7 cellular contexts compared by ENCODE assay signal in the genomic region with DNA sequence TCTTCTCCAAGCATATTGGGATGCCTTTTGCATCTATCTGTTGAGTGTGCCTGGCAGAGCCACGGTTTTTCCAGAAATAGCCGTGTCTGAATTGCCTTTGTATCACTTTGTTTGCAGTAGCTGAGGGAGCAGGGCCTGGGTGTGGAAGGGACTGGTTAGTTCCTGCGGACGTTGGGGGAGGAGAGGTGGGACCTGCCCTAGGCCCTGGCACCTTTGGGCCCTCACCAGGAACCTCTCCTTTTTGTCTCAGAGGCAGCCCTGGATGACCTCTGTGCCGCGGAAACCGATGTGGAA. TPM values are rescaled to one million over a fixed set of nuclear protein-coding genes. Genes with fewer than 3 reads are reported as not detected.
DNase-seq lines count a peak whose midpoint lies in the region; ATAC-seq and TF ChIP-seq lines count a peak whose summit lies in the region.

No MANE protein-coding gene starts in this region.

- H3K4me1 Mint-ChIP-seq in activated CD4-positive, alpha-beta memory T cell treated with anti-CD3 and anti-CD28 coated beads, Interleukin-2, amount 10 ng/mL, durations not matched to agents 7 days and 5 days, result peaks cover 52% of the 10 kb centered on the region

- no peaks in the 10 kb centered on the region for H3K9me3 ChIP-seq in HUES64 (ENCODE audit: insufficient read depth, low read depth, low read length)
- no peaks in the 10 kb centered on the region for H3K9me3 ChIP-seq in iPS-18a (ENCODE audit: control insufficient read depth, low read depth, low read length)
- H3K9me3 ChIP-seq in spleen, result no peaks in the 10 kb centered on the region

- CTCF ChIA-PET in activated CD4-positive, alpha-beta memory T cell treated with anti-CD3 and anti-CD28 coated beads, Interleukin-2, amount 10 ng/mL, durations not matched to agents 7 days and 5 days (lab: Charles Lee), result interaction anchor here (0.6 to 3.9 kb wide), 5 partner anchors 15 to 94 kb away, joined by 3 to 20 read pairs (median 7); no protein-coding TSS in a partner anchor

- no peak for DNase-seq in activated CD4-positive, alpha-beta memory T cell treated with anti-CD3 and anti-CD28 coated beads, Interleukin-2, amount 10 ng/mL, durations not matched to agents 7 days and 5 days
- DNase-seq in spleen, result no peak
- DNase-seq in foreskin fibroblast, result no peak
- DNase-seq in AG08395 (ENCODE audit: low spot score), result no peak

- WGBS in HUES64, result 69% methylated on average over 7 of the region's 7 CpGs
- WGBS in spleen, 5 donors, result 36 to 59% (median 43%) methylated on average over 6 to 7 of the region's 7 CpGs

- H3K27me3 ChIP-seq in HUES64 (ENCODE audit: insufficient read depth, low read length) (no peaks in the 10 kb centered on the region), iPS-18a (ENCODE audit: control insufficient read depth, insufficient read depth, low read length) (no peaks in the 10 kb centered on the region), spleen (replicated peaks in 1 of 7) (no peaks in the 10 kb centered on the region)

- peak overlapping the region; percentile 94 for H3K27ac Mint-ChIP-seq in activated CD4-positive, alpha-beta memory T cell treated with anti-CD3 and anti-CD28 coated beads, Interleukin-2, amount 10 ng/mL, durations not matched to agents 7 days and 5 days

- POLR2A ChIA-PET in activated CD4-positive, alpha-beta memory T cell treated with anti-CD3 and anti-CD28 coated beads, Interleukin-2, amount 10 ng/mL, durations not matched to agents 7 days and 5 days (lab: Charles Lee), result interaction anchor here (0.6 to 5.5 kb wide), 12 partner anchors 8 to 197 kb away, joined by 3 to 58 read pairs (median 14); a partner anchor contains a TSS

- H3K9ac ChIP-seq in HUES64 (ENCODE audit: low read depth, low read length), result peak overlapping the region; percentile 23; the same call in 1 of the 2 replicates
- peak overlapping the region; percentile 86 for H3K9ac ChIP-seq in iPS-18a (ENCODE audit: low read length)

- H3K4me3 ChIP-seq in HUES64 (ENCODE audit: low read length) (no peak overlapping the region), iPS-18a (ENCODE audit: low read length) (no peak overlapping the region), spleen (peak overlapping the region in 1 of 8 donors; percentile 92), foreskin fibroblast (ENCODE audit: low read depth in 1 of 2, low read length in 2 of 2) (no peak overlapping the region)

- H3K27me3 Mint-ChIP-seq in activated CD4-positive, alpha-beta memory T cell treated with anti-CD3 and anti-CD28 coated beads, Interleukin-2, amount 10 ng/mL, durations not matched to agents 7 days and 5 days, result no peaks in the 10 kb centered on the region

- H3K4me1 ChIP-seq in HUES64 (ENCODE audit: insufficient read depth, low read length) (peaks cover 9% of the 10 kb centered on the region), iPS-18a (ENCODE audit: control insufficient read depth, low read depth, low read length) (peaks cover 17% of the 10 kb centered on the region), spleen (peaks cover 41 to 61% (median 54%) of the 10 kb centered on the region in 6 donors)

- no peak for TF ChIP-seq POLR2A in spleen (IDR thresholded peaks at IDR 0.05)

- H3K27ac ChIP-seq in HUES64 (ENCODE audit: low read depth, low read length), result peak overlapping the region; percentile 99; the same call in 1 of the 2 replicates
- peak overlapping the region; percentile 99 for H3K27ac ChIP-seq in iPS-18a (ENCODE audit: low read length)
- H3K27ac ChIP-seq in spleen, result peak overlapping the region; percentile 92 to 99 (median 98)

- H3K36me3 Mint-ChIP-seq in activated CD4-positive, alpha-beta memory T cell treated with anti-CD3 and anti-CD28 coated beads, Interleukin-2, amount 10 ng/mL, durations not matched to agents 7 days and 5 days (ENCODE audit: low read depth), result peaks cover 58% of the 10 kb centered on the region

- no peak for TF ChIP-seq CTCF in spleen (IDR thresholded peaks at IDR 0.05 in 8 of 11, conservative IDR thresholded peaks at IDR 0.05 in 3 of 11)
- no peak for TF ChIP-seq CTCF in foreskin fibroblast (IDR thresholded peaks at IDR 0.05; ENCODE audit: low read depth, low read length)

- no peak for ATAC-seq in GM21576 (IDR thresholded peaks at IDR 0.05; ENCODE audit: unreplicated experiment)

- peak overlapping the region; percentile 95 for H3K4me3 Mint-ChIP-seq in activated CD4-positive, alpha-beta memory T cell treated with anti-CD3 and anti-CD28 coated beads, Interleukin-2, amount 10 ng/mL, durations not matched to agents 7 days and 5 days

- H3K36me3 ChIP-seq in HUES64 (ENCODE audit: insufficient read depth, low read length) (peaks cover 50% of the 10 kb centered on the region), iPS-18a (ENCODE audit: control insufficient read depth, low read depth, low read length) (peaks cover 37% of the 10 kb centered on the region), spleen (peaks cover 0 to 85% (median 41%) of the 10 kb centered on the region in 6 donors)

- H3K9me3 Mint-ChIP-seq in activated CD4-positive, alpha-beta memory T cell treated with anti-CD3 and anti-CD28 coated beads, Interleukin-2, amount 10 ng/mL, durations not matched to agents 7 days and 5 days, result no peaks in the 10 kb centered on the region

- intact Hi-C loops in spleen (cut with DNase I; ENCODE audit: low total_unique reads), result no loop called here

RNA-seq across cellular contexts. Expression of a gene that starts 18.6 kb away (rescaled TPM):
- 13.5 TPM for polyA plus RNA-seq in HUES64 (2013, experiment 1 of 2)
- polyA plus RNA-seq in HUES64 (2013, experiment 2 of 2), result 18.0 TPM
- total RNA-seq in activated CD4-positive, alpha-beta memory T cell treated with anti-CD3 and anti-CD28 coated beads, Interleukin-2, amount 10 ng/mL, durations not matched to agents 7 days and 5 days, result 10 to 100 TPM; 13.4 to 15.2 TPM
- total RNA-seq in spleen, result 10 to 100 TPM in 1 of 7 donors, 1 to 10 TPM in 6; 6.4 to 10.0 (median 7.0) TPM
- polyA plus RNA-seq in spleen, result 1 to 10 TPM; 5.2 to 5.7 (median 5.2) TPM

RNA-seq across cellular contexts. Expression of a gene that starts 25.1 kb away (rescaled TPM):
- polyA plus RNA-seq in HUES64 (2013, experiment 1 of 2), result 497 TPM
- 539 TPM for polyA plus RNA-seq in HUES64 (2013, experiment 2 of 2)
- 100 to 1,000 TPM; 240 to 241 TPM for total RNA-seq in activated CD4-positive, alpha-beta memory T cell treated with anti-CD3 and anti-CD28 coated beads, Interleukin-2, amount 10 ng/mL, durations not matched to agents 7 days and 5 days
- total RNA-seq in spleen, result 100 to 1,000 TPM; 145 to 258 (median 170) TPM
- 100 to 1,000 TPM; 606 to 753 (median 701) TPM for polyA plus RNA-seq in spleen

RNA-seq across cellular contexts. Expression of a gene that starts 25.3 kb away (rescaled TPM):
- polyA plus RNA-seq in HUES64 (2013, experiment 1 of 2), result 19.0 TPM
- polyA plus RNA-seq in HUES64 (2013, experiment 2 of 2), result 17.8 TPM
- 10 to 100 TPM; 14.9 to 17.5 TPM for total RNA-seq in activated CD4-positive, alpha-beta memory T cell treated with anti-CD3 and anti-CD28 coated beads, Interleukin-2, amount 10 ng/mL, durations not matched to agents 7 days and 5 days
- total RNA-seq in spleen, result 10 to 100 TPM in 6 of 7 donors, 1 to 10 TPM in 1; 8.4 to 22.2 (median 18.7) TPM
- 10 to 100 TPM; 10.2 to 15.8 (median 12.4) TPM for polyA plus RNA-seq in spleen

RNA-seq across cellular contexts. Expression of a gene that starts 35.3 kb away (rescaled TPM):
- polyA plus RNA-seq in HUES64 (2013, experiment 1 of 2), result 81.0 TPM
- polyA plus RNA-seq in HUES64 (2013, experiment 2 of 2), result 87.6 TPM
- 1 to 10 TPM; 1.7 to 1.9 TPM for total RNA-seq in activated CD4-positive, alpha-beta memory T cell treated with anti-CD3 and anti-CD28 coated beads, Interleukin-2, amount 10 ng/mL, durations not matched to agents 7 days and 5 days
- 10 to 100 TPM; 31.8 to 95.9 (median 58.2) TPM for total RNA-seq in spleen
- polyA plus RNA-seq in spleen, result 10 to 100 TPM; 12.3 to 58.3 (median 35.8) TPM

RNA-seq across cellular contexts. Expression of a gene that starts 38.8 kb away (rescaled TPM):
- polyA plus RNA-seq in HUES64 (2013, experiment 1 of 2), result 106 TPM
- polyA plus RNA-seq in HUES64 (2013, experiment 2 of 2), result 125 TPM
- 100 to 1,000 TPM; 336 to 337 TPM for total RNA-seq in activated CD4-positive, alpha-beta memory T cell treated with anti-CD3 and anti-CD28 coated beads, Interleukin-2, amount 10 ng/mL, durations not matched to agents 7 days and 5 days
- 100 to 1,000 TPM; 154 to 227 (median 182) TPM for total RNA-seq in spleen
- 100 to 1,000 TPM in 1 of 3 donors, 10 to 100 TPM in 2; 80.2 to 132 (median 85.6) TPM for polyA plus RNA-seq in spleen
